In the genomic region with DNA sequence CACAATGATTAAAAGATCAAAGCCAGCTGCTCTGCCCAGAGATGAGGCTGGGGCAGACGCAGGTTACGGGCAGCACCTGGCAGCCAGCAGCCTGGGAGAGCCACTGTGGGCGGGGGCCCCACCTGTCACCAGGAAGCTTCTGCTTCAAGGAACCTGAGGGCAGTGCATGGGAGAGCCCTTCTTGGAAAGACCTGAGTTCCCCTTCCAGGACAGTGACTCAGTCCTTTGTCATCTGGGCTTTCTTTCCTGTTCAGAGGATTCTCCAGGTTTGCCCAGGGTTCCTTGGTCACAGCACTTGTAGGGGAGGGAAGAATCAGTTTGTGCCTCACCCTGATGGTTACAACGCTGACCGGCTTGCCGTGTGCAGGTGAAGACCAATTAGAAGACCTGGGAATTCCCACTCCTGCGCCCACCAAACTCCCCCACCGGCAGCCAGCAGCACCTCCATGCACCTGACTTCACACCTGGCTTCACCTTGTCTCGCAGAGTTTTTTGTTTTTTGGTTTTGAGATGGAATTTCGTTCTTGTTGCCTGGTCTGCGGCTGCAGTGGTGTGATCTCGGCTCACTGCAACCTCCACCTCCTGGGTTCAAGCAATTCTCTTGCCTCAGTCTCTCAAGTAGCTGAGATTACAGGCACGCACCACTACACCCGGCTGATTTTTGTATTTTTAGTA, we compare ENCODE assay signal across 11 cellular contexts. TPM values are rescaled to one million over a fixed set of nuclear protein-coding genes. Genes with fewer than 3 reads are reported as not detected.
DNase-seq lines count a peak whose midpoint lies in the region; ATAC-seq and TF ChIP-seq lines count a peak whose summit lies in the region.
"Had no signal": no experiment of that assay in that cellular context is flagged by ENCODE, and none has a peak within 500 bp of the region (broad histone marks: within the 10 kb centered on the region; RNA-seq: fewer than 3 reads in every experiment).

No MANE protein-coding gene starts in this region.

- no peak for TF ChIP-seq EP300 in upper lobe of left lung (IDR thresholded peaks at IDR 0.05)

- H3K36me3 ChIP-seq in right atrium auricular region: no peaks in the 10 kb centered on the region
- H3K36me3 ChIP-seq in heart left ventricle: peaks cover 0 to 6% (median 0%) of the 10 kb centered on the region in 9 donors
- H3K36me3 ChIP-seq in upper lobe of left lung: no peaks in the 10 kb centered on the region
- H3K36me3 ChIP-seq: SJSA1 had no signal

- H3K27ac ChIP-seq in right atrium auricular region (no peak overlapping the region), heart left ventricle (peak overlapping the region in 2 of 12 donors; percentile 46 to 84), upper lobe of left lung (peak overlapping the region; percentile 70 to 81 (median 76))
- H3K27ac ChIP-seq: SJSA1 had no signal

- H3K4me3 ChIP-seq in right atrium auricular region (no peak overlapping the region), heart left ventricle (peak overlapping the region in 1 of 12 donors; percentile 53), epithelial cell of proximal tubule (ENCODE audit: low read depth, low read length) (no peak overlapping the region), upper lobe of left lung (peak overlapping the region in 1 of 4 donors; percentile 14)
- H3K4me3 ChIP-seq: SJSA1 had no signal

- H3K4me1 ChIP-seq in right atrium auricular region (no peaks in the 10 kb centered on the region), heart left ventricle (peaks cover 0 to 39% (median 0%) of the 10 kb centered on the region in 12 donors), upper lobe of left lung (peaks cover 0 to 11% (median 0%) of the 10 kb centered on the region in 4 donors)

- TF ChIP-seq CTCF in right atrium auricular region (IDR thresholded peaks at IDR 0.05) (no peak), heart left ventricle (IDR thresholded peaks at IDR 0.05) (no peak), epithelial cell of proximal tubule (conservative IDR thresholded peaks at IDR 0.05; ENCODE audit: low read depth, low read length) (no peak), upper lobe of left lung (IDR thresholded peaks at IDR 0.05) (no peak)

- intact Hi-C loops in heart left ventricle (cut with DNase I): no loop called here

- H3K27me3 ChIP-seq in right atrium auricular region (no peaks in the 10 kb centered on the region), heart left ventricle (peaks cover 0 to 26% (median 0%) of the 10 kb centered on the region in 9 donors), upper lobe of left lung (no peaks in the 10 kb centered on the region)

- no peak for TF ChIP-seq POLR2A in heart left ventricle (IDR thresholded peaks at IDR 0.05)
- TF ChIP-seq POLR2A in upper lobe of left lung (IDR thresholded peaks at IDR 0.05): no peak

- no peaks in the 10 kb centered on the region for H3K9me3 ChIP-seq in right atrium auricular region
- H3K9me3 ChIP-seq in heart left ventricle: no peaks in the 10 kb centered on the region
- H3K9me3 ChIP-seq in upper lobe of left lung: no peaks in the 10 kb centered on the region
- H3K9me3 ChIP-seq: SJSA1 had no signal

- ATAC-seq in heart left ventricle: no peak
- ATAC-seq in upper lobe of left lung (ENCODE audit: low FRiP score in 2 of 2): peak in 1 of 2 donors; percentile 4
- ATAC-seq in HG02571 (IDR thresholded peaks at IDR 0.05; ENCODE audit: unreplicated experiment): no peak
- ATAC-seq in HG02678 (IDR thresholded peaks at IDR 0.05; ENCODE audit: unreplicated experiment): no peak

- WGBS in heart left ventricle, 4 donors: 78 to 82% (median 82%) methylated on average over 14 of the region's 14 CpGs
- 73 to 75% methylated on average over 14 of the region's 14 CpGs for WGBS in upper lobe of left lung, 2 donors

- DNase-seq in right atrium auricular region (ENCODE audit: low spot score): peak; percentile 58
- no peak for DNase-seq in heart left ventricle
- peak; percentile 23 to 60 for DNase-seq in SW 1271 (lab: John Stamatoyannopoulos, UW)
- peak; percentile 38 for DNase-seq in epithelial cell of proximal tubule (ENCODE audit: low read depth)
- DNase-seq in upper lobe of left lung: no peak
- DNase-seq in NCI-H510A treated with DMSO at 0.1 percent for 48 hours (lab: John Stamatoyannopoulos, UW): no peak
- DNase-seq: DMS 273 treated with DMSO at 0.1 percent for 48 hours had no signal

RNA-seq across cellular contexts. Expression of gene ZBP1, which starts 2.0 kb away (rescaled TPM):
- not detected for total RNA-seq in right atrium auricular region
- total RNA-seq in heart left ventricle: 1 to 10 TPM in 2 of 9 donors, under 1 TPM in 2, not detected in 5; 0.21 to 1.7 (median 0.90) TPM
- polyA plus RNA-seq in heart left ventricle: under 1 TPM in 1 of 2 donors, not detected in 1; 0.15 TPM
- total RNA-seq in epithelial cell of proximal tubule: not detected in 2 replicates
- total RNA-seq in upper lobe of left lung: 1 to 10 TPM; 3.2 to 9.4 (median 4.8) TPM
- total RNA-seq: dermis microvascular lymphatic vessel endothelial cell, SJSA1 had no signal

RNA-seq across cellular contexts. Expression of gene PCK1, which starts 57.3 kb away (rescaled TPM):
- total RNA-seq in right atrium auricular region (1 to 10 TPM in 1 of 2 donors, under 1 TPM in 1; 0.52 to 4.7 TPM), heart left ventricle (10 to 100 TPM in 1 of 9 donors, 1 to 10 TPM in 1, under 1 TPM in 5, not detected in 2; 0.13 to 22.0 (median 0.24) TPM), epithelial cell of proximal tubule (not detected in 2 replicates), upper lobe of left lung (1 to 10 TPM in 1 of 6 donors, under 1 TPM in 2, not detected in 3; 0.23 to 1.3 (median 0.51) TPM)
- under 1 TPM; 0.42 to 0.55 TPM for polyA plus RNA-seq in heart left ventricle
- total RNA-seq: dermis microvascular lymphatic vessel endothelial cell, SJSA1 had no signal

Comparison
In these comparisons a context has a peak if more than half of its experiments do, and no peak if none do; other contexts are left out.
1. DNase-seq: peak in right atrium auricular region (single experiment), SW 1271 (2 of 2) and epithelial cell of proximal tubule (single experiment); none in heart left ventricle (0 of 5), upper lobe of left lung (0 of 2) and NCI-H510A treated with DMSO at 0.1 percent for 48 hours (single experiment).
2. H3K27ac ChIP-seq: peak in upper lobe of left lung (4 of 4); none in right atrium auricular region (0 of 2).